In the genomic region with DNA sequence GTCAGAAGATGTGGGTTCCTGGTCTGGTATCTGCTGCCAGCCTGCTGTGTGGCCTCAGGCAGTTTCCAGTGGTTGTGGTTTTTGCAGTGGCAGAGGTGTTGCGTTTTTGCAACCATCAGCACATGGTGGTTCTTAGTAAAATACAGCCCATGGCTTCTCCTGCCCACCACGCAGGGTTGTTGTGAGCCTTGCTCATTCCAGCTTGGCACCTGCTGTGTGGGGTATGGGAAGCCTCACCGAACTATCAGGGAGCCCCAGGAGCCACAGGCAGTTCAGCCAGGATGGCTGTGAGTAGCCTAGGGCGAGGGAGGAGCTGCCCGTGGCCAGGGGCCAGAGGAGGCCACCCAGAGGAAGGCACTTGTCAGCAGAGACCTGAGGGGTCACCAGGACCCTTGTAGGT, we compare ENCODE assay signal across 17 cellular contexts. TPM values are rescaled to one million over a fixed set of nuclear protein-coding genes. Genes with fewer than 3 reads are reported as not detected.
DNase-seq lines count a peak whose midpoint lies in the region; ATAC-seq and TF ChIP-seq lines count a peak whose summit lies in the region.
"Had no signal": no experiment of that assay in that cellular context is flagged by ENCODE, and none has a peak within 500 bp of the region (broad histone marks: within the 10 kb centered on the region; RNA-seq: fewer than 3 reads in every experiment).

No MANE protein-coding gene starts in this region.

- no peak for TF ChIP-seq EP300 in tibial nerve (IDR thresholded peaks at IDR 0.05)

- WGBS in tibial nerve, 2 donors: 81 to 94% methylated on average over 5 of the region's 5 CpGs

- H3K4me1 Mint-ChIP-seq in activated naive CD4-positive, alpha-beta T cell treated with anti-CD3 and anti-CD28 coated beads for 36 hours (ENCODE audit: low read depth): peaks cover 63% of the 10 kb centered on the region
- H3K4me1 Mint-ChIP-seq in T-helper 1 cell treated with Interleukin-12 subunit alpha and Interleukin-12 subunit beta and Interleukin-4 antibody, amounts not matched to agents 30 μg/mL and 1 μg/mL, for 36 hours (ENCODE audit: low read depth): peaks cover 52% of the 10 kb centered on the region
- peaks cover 47% of the 10 kb centered on the region for H3K4me1 Mint-ChIP-seq in central memory CD8-positive, alpha-beta T cell

- H3K4me3 ChIP-seq in thoracic aorta (no peak overlapping the region), tibial nerve (no peak overlapping the region)
- H3K4me3 ChIP-seq: sigmoid colon had no signal

- H3K9me3 ChIP-seq in thoracic aorta: no peaks in the 10 kb centered on the region
- H3K9me3 ChIP-seq in tibial nerve: no peaks in the 10 kb centered on the region
- H3K9me3 ChIP-seq: sigmoid colon had no signal

- H3K27me3 Mint-ChIP-seq in activated naive CD4-positive, alpha-beta T cell treated with anti-CD3 and anti-CD28 coated beads for 36 hours (ENCODE audit: low read depth): no peaks in the 10 kb centered on the region
- H3K27me3 Mint-ChIP-seq in T-helper 1 cell treated with Interleukin-12 subunit alpha and Interleukin-12 subunit beta and Interleukin-4 antibody, amounts not matched to agents 30 μg/mL and 1 μg/mL, for 36 hours (ENCODE audit: low read depth): no peaks in the 10 kb centered on the region
- no peaks in the 10 kb centered on the region for H3K27me3 Mint-ChIP-seq in central memory CD8-positive, alpha-beta T cell

- H3K36me3 ChIP-seq in thoracic aorta: peaks cover 50% of the 10 kb centered on the region
- peaks cover 3 to 63% (median 13%) of the 10 kb centered on the region in 3 donors for H3K36me3 ChIP-seq in tibial nerve

- CTCF ChIA-PET in activated naive CD4-positive, alpha-beta T cell treated with anti-CD3 and anti-CD28 coated beads for 36 hours (lab: Charles Lee): interaction anchor here (0.9 to 1.0 kb wide), 2 partner anchors 18 to 28 kb away, joined by 3 to 5 read pairs; no protein-coding TSS in a partner anchor

- peak overlapping the region; percentile 21 for H3K4me3 Mint-ChIP-seq in activated naive CD4-positive, alpha-beta T cell treated with anti-CD3 and anti-CD28 coated beads for 36 hours
- H3K4me3 Mint-ChIP-seq in T-helper 1 cell treated with Interleukin-12 subunit alpha and Interleukin-12 subunit beta and Interleukin-4 antibody, amounts not matched to agents 30 μg/mL and 1 μg/mL, for 36 hours: peak overlapping the region; percentile 63
- peak overlapping the region; percentile 65 for H3K4me3 Mint-ChIP-seq in central memory CD8-positive, alpha-beta T cell

- peak overlapping the region; percentile 88 for H3K27ac Mint-ChIP-seq in activated naive CD4-positive, alpha-beta T cell treated with anti-CD3 and anti-CD28 coated beads for 36 hours
- H3K27ac Mint-ChIP-seq in T-helper 1 cell treated with Interleukin-12 subunit alpha and Interleukin-12 subunit beta and Interleukin-4 antibody, amounts not matched to agents 30 μg/mL and 1 μg/mL, for 36 hours: peak overlapping the region; percentile 84
- H3K27ac Mint-ChIP-seq in central memory CD8-positive, alpha-beta T cell (ENCODE audit: low read depth): peak overlapping the region; percentile 85

- TF ChIP-seq POLR2A in tibial nerve (IDR thresholded peaks at IDR 0.05): no peak

- peak; percentile 49 for DNase-seq in activated naive CD4-positive, alpha-beta T cell treated with anti-CD3 and anti-CD28 coated beads for 36 hours
- no peak for DNase-seq in activated naive CD4-positive, alpha-beta T cell (lab: John Stamatoyannopoulos, UW)
- DNase-seq in central memory CD8-positive, alpha-beta T cell (ENCODE audit: low spot score in 2 of 2): no peak
- no peak for DNase-seq in thoracic aorta (ENCODE audit: low spot score)
- DNase-seq in stimulated activated CD4-positive, alpha-beta T cell treated with anti-CD3 and anti-CD28 coated beads, Interleukin-2, amount 100 ng/mL, for 24 hours: no peak
- no peak for DNase-seq in tibial nerve (ENCODE audit: low spot score in 2 of 2)
- DNase-seq: DMS79; effector CD4-positive, alpha-beta T cell; H7; IMR-90; NCI-H1417; NCI-H226; nucleus accumbens; sigmoid colon had no signal

- H3K27ac ChIP-seq in thoracic aorta: peak overlapping the region; percentile 42 to 45
- H3K27ac ChIP-seq in tibial nerve: no peak overlapping the region
- H3K27ac ChIP-seq: sigmoid colon had no signal

- H3K27me3 ChIP-seq in thoracic aorta (replicated peaks; ENCODE audit: insufficient read depth) (no peaks in the 10 kb centered on the region), tibial nerve (no peaks in the 10 kb centered on the region)
- H3K27me3 ChIP-seq: sigmoid colon had no signal

- H3K9me3 Mint-ChIP-seq in activated naive CD4-positive, alpha-beta T cell treated with anti-CD3 and anti-CD28 coated beads for 36 hours: no peaks in the 10 kb centered on the region
- no peaks in the 10 kb centered on the region for H3K9me3 Mint-ChIP-seq in T-helper 1 cell treated with Interleukin-12 subunit alpha and Interleukin-12 subunit beta and Interleukin-4 antibody, amounts not matched to agents 30 μg/mL and 1 μg/mL, for 36 hours
- no peaks in the 10 kb centered on the region for H3K9me3 Mint-ChIP-seq in central memory CD8-positive, alpha-beta T cell

- peaks cover 65% of the 10 kb centered on the region for H3K36me3 Mint-ChIP-seq in activated naive CD4-positive, alpha-beta T cell treated with anti-CD3 and anti-CD28 coated beads for 36 hours (ENCODE audit: low read depth)
- H3K36me3 Mint-ChIP-seq in T-helper 1 cell treated with Interleukin-12 subunit alpha and Interleukin-12 subunit beta and Interleukin-4 antibody, amounts not matched to agents 30 μg/mL and 1 μg/mL, for 36 hours (ENCODE audit: low read depth): peaks cover 63% of the 10 kb centered on the region
- H3K36me3 Mint-ChIP-seq in central memory CD8-positive, alpha-beta T cell (ENCODE audit: insufficient read depth): peaks cover 53% of the 10 kb centered on the region

- H3K4me1 ChIP-seq in thoracic aorta (ENCODE audit: control insufficient read depth in 1 of 2, low read depth in 2 of 2) (peaks cover 26 to 83% of the 10 kb centered on the region in 2 donors), tibial nerve (peaks cover 0 to 49% (median 20%) of the 10 kb centered on the region in 4 donors)

- TF ChIP-seq CTCF in thoracic aorta (IDR thresholded peaks at IDR 0.05) (no peak), tibial nerve (IDR thresholded peaks at IDR 0.05) (no peak)

- intact Hi-C loops in activated naive CD4-positive, alpha-beta T cell treated with anti-CD3 and anti-CD28 coated beads for 36 hours (cut with micrococcal nuclease): loop anchor here (1.0 kb wide), 1 partner anchor 8 kb away; no protein-coding TSS in a partner anchor

- peak; percentile 48 for ATAC-seq in central memory CD8-positive, alpha-beta T cell (replicated peaks; ENCODE audit: extremely low read depth, poor library complexity, severe bottlenecking)
- no peak for ATAC-seq in thoracic aorta (ENCODE audit: insufficient number of reproducible peaks, low FRiP score, low read depth)
- no peak for ATAC-seq in GM19328 (IDR thresholded peaks at IDR 0.05; ENCODE audit: unreplicated experiment)

RNA-seq across cellular contexts. Expression of a gene that starts 9.8 kb away (rescaled TPM):
- 100 to 1,000 TPM; 349 to 351 TPM for total RNA-seq in activated naive CD4-positive, alpha-beta T cell treated with anti-CD3 and anti-CD28 coated beads for 36 hours
- total RNA-seq in thoracic aorta (100 to 1,000 TPM; 152 to 231 TPM), tibial nerve (10 to 100 TPM; 23.8 to 56.4 (median 40.3) TPM)

RNA-seq across cellular contexts. Expression of a gene that starts 41.2 kb away (rescaled TPM):
- under 1 TPM; 0.48 to 0.57 TPM for total RNA-seq in activated naive CD4-positive, alpha-beta T cell treated with anti-CD3 and anti-CD28 coated beads for 36 hours
- total RNA-seq in thoracic aorta (not detected), tibial nerve (1 to 10 TPM in 1 of 4 donors, not detected in 3; 1.5 TPM)
- total RNA-seq: IMR-90, mesenteric fat pad had no signal

Comparison
In these comparisons a context has a peak if more than half of its experiments do, and no peak if none do; other contexts are left out.
1. H3K27ac ChIP-seq: peak in thoracic aorta (2 of 2); none in tibial nerve (0 of 4).
2. Peak in every context shown above with its lines, with median percentiles within 50 percentile points of each other: H3K27ac Mint-ChIP-seq and H3K4me3 Mint-ChIP-seq.